ENCODE assay signal across 19 cellular contexts in genomic region chr1:203271962-203272632, GRCh38. TPM values are rescaled to one million over a fixed set of nuclear protein-coding genes. Genes with fewer than 3 reads are reported as not detected.
DNase-seq lines count a peak whose midpoint lies in the region; ATAC-seq and TF ChIP-seq lines count a peak whose summit lies in the region.
"Had no signal": no experiment of that assay in that cellular context is flagged by ENCODE, and none has a peak within 500 bp of the region (broad histone marks: within the 10 kb centered on the region; RNA-seq: fewer than 3 reads in every experiment).

No MANE protein-coding gene starts in this region.

- intact Hi-C loops in activated CD4-positive, alpha-beta memory T cell treated with anti-CD3 and anti-CD28 coated beads for 36 hours (cut with micrococcal nuclease), result no loop called here
- intact Hi-C loops in left colon (cut with DNase I, micrococcal nuclease), result loop anchor here (5.0 kb wide), 5 partner anchors 55 to 210 kb away; no protein-coding TSS in a partner anchor
- intact Hi-C loops in transverse colon (cut with DNase I; ENCODE audit: low total_unique reads), result loop anchor here (2.0 to 5.0 kb wide), 2 partner anchors 67 to 1560 kb away; no protein-coding TSS in a partner anchor

- H3K27me3 Mint-ChIP-seq in activated CD4-positive, alpha-beta memory T cell treated with anti-CD3 and anti-CD28 coated beads for 36 hours, result no peaks in the 10 kb centered on the region
- H3K27me3 Mint-ChIP-seq in activated CD4-positive, alpha-beta memory T cell treated with anti-CD3 and anti-CD28 coated beads, Interleukin-2, amount 10 ng/mL, durations not matched to agents 7 days and 5 days, result no peaks in the 10 kb centered on the region

- WGBS in transverse colon (ENCODE audit: low coverage in 1 of 2), 2 donors, result 50% methylated on average over 6 of the region's 6 CpGs; no CpG with 5 or more reads in 1 of the 2 donors

- POLR2A ChIA-PET in activated CD4-positive, alpha-beta memory T cell treated with anti-CD3 and anti-CD28 coated beads for 36 hours (lab: Charles Lee), result interaction anchor here (0.7 to 3.9 kb wide), 5 partner anchors 16 to 69 kb away, joined by 3 to 51 read pairs (median 4); no protein-coding TSS in a partner anchor
- POLR2A ChIA-PET in activated CD4-positive, alpha-beta memory T cell treated with anti-CD3 and anti-CD28 coated beads, Interleukin-2, amount 10 ng/mL, durations not matched to agents 7 days and 5 days (lab: Charles Lee), result interaction anchor here (0.6 to 30.4 kb wide), 7 partner anchors 17 to 335 kb away, joined by 3 to 646 read pairs (median 12); partner anchors contain the start of gene BTG2

- peaks cover 26 to 66% (median 38%) of the 10 kb centered on the region in 4 donors for H3K4me1 ChIP-seq in transverse colon

- H3K27ac Mint-ChIP-seq in activated CD4-positive, alpha-beta memory T cell treated with anti-CD3 and anti-CD28 coated beads for 36 hours, result peak overlapping the region; percentile 1
- H3K27ac Mint-ChIP-seq in activated CD4-positive, alpha-beta memory T cell treated with anti-CD3 and anti-CD28 coated beads, Interleukin-2, amount 10 ng/mL, durations not matched to agents 7 days and 5 days, result no peak overlapping the region

- DNase-seq in activated CD4-positive, alpha-beta memory T cell treated with anti-CD3 and anti-CD28 coated beads for 36 hours, result no peak
- no peak for DNase-seq in activated CD4-positive, alpha-beta memory T cell treated with anti-CD3 and anti-CD28 coated beads, Interleukin-2, amount 10 ng/mL, durations not matched to agents 7 days and 5 days
- DNase-seq in NCI-H82 (lab: John Stamatoyannopoulos, UW) (peak; percentile 95), left colon (peak; percentile 28 to 65), transverse colon (peak; percentile 55), islet precursor cell (no peak), NOMO-1 treated with dmso at 0.1 percent for 144 hours (lab: John Stamatoyannopoulos, UW; ENCODE audit: unreplicated experiment) (no peak)
- DNase-seq: activated CD4-positive, alpha-beta T cell treated with anti-CD3 and anti-CD28 coated beads, Interleukin-2, amount 50 U/mL, for 48 hours; foreskin keratinocyte; NCI-H1436; NCI-H345; right lobe of liver; stimulated activated CD4-positive, alpha-beta T cell treated with anti-CD3 and anti-CD28 coated beads, Interleukin-2, amount 100 ng/mL, for 48 hours had no signal

- no peaks in the 10 kb centered on the region for H3K9me3 ChIP-seq in transverse colon
- H3K9me3 ChIP-seq: A549, right lobe of liver, tibial artery had no signal

- no peaks in the 10 kb centered on the region for H3K36me3 ChIP-seq in transverse colon
- H3K36me3 ChIP-seq: right lobe of liver, tibial artery had no signal

- no peak overlapping the region for H3K27ac ChIP-seq in transverse colon
- H3K27ac ChIP-seq: A549, foreskin keratinocyte, right lobe of liver had no signal

- TF ChIP-seq EP300 in transverse colon (IDR thresholded peaks at IDR 0.05; ENCODE audit: low read depth), result no peak

- CTCF ChIA-PET in activated CD4-positive, alpha-beta memory T cell treated with anti-CD3 and anti-CD28 coated beads for 36 hours (lab: Charles Lee), result interaction anchor here (0.6 to 13.5 kb wide), 8 partner anchors 14 to 528 kb away, joined by 3 to 847 read pairs (median 112); no protein-coding TSS in a partner anchor
- CTCF ChIA-PET in activated CD4-positive, alpha-beta memory T cell treated with anti-CD3 and anti-CD28 coated beads, Interleukin-2, amount 10 ng/mL, durations not matched to agents 7 days and 5 days (lab: Charles Lee), result interaction anchor here (1.1 to 7.1 kb wide), 6 partner anchors 17 to 215 kb away, joined by 5 to 512 read pairs (median 161); partner anchors contain the start of gene BTG2

- in situ Hi-C loops in transverse colon (cut with MboI; ENCODE audit: low pct_ligation_motif_present in 1 of 4, low pct_unique_long_range_greater_than_20kb in 1 of 4, low sequenced_read_pairs in 3 of 4), result loop anchor here (5.0 to 25.0 kb wide), 4 partner anchors 60 to 213 kb away; no protein-coding TSS in a partner anchor

- H3K9me3 Mint-ChIP-seq in activated CD4-positive, alpha-beta memory T cell treated with anti-CD3 and anti-CD28 coated beads for 36 hours, result no peaks in the 10 kb centered on the region
- no peaks in the 10 kb centered on the region for H3K9me3 Mint-ChIP-seq in activated CD4-positive, alpha-beta memory T cell treated with anti-CD3 and anti-CD28 coated beads, Interleukin-2, amount 10 ng/mL, durations not matched to agents 7 days and 5 days
- H3K9me3 Mint-ChIP-seq: activated T-helper 1 cell treated with anti-CD3 and anti-CD28 coated beads, Interleukin-12 subunit alpha, Interleukin-12 subunit beta, Interleukin-2, Interleukin-4 antibody, amounts not matched to agents 30 ng/mL and 10 ng/mL and 1 ng/mL, durations not matched to agents 14 hours and 24 hours and 36 hours had no signal

- no peaks in the 10 kb centered on the region for H3K27me3 ChIP-seq in transverse colon
- H3K27me3 ChIP-seq: foreskin keratinocyte, right lobe of liver, tibial artery had no signal

- no peak overlapping the region for H3K4me3 ChIP-seq in transverse colon
- H3K4me3 ChIP-seq: A549, right lobe of liver had no signal

- no peak overlapping the region for H3K4me3 Mint-ChIP-seq in activated CD4-positive, alpha-beta memory T cell treated with anti-CD3 and anti-CD28 coated beads for 36 hours
- no peak overlapping the region for H3K4me3 Mint-ChIP-seq in activated CD4-positive, alpha-beta memory T cell treated with anti-CD3 and anti-CD28 coated beads, Interleukin-2, amount 10 ng/mL, durations not matched to agents 7 days and 5 days
- H3K4me3 Mint-ChIP-seq: activated T-helper 1 cell treated with anti-CD3 and anti-CD28 coated beads, Interleukin-12 subunit alpha, Interleukin-12 subunit beta, Interleukin-2, Interleukin-4 antibody, amounts not matched to agents 30 ng/mL and 10 ng/mL and 1 ng/mL, durations not matched to agents 14 hours and 24 hours and 36 hours had no signal

- TF ChIP-seq CTCF in transverse colon (IDR thresholded peaks at IDR 0.05), result no peak

- H3K36me3 Mint-ChIP-seq in activated CD4-positive, alpha-beta memory T cell treated with anti-CD3 and anti-CD28 coated beads for 36 hours, result no peaks in the 10 kb centered on the region
- H3K36me3 Mint-ChIP-seq in activated CD4-positive, alpha-beta memory T cell treated with anti-CD3 and anti-CD28 coated beads, Interleukin-2, amount 10 ng/mL, durations not matched to agents 7 days and 5 days (ENCODE audit: low read depth), result no peaks in the 10 kb centered on the region

- TF ChIP-seq POLR2A in transverse colon (IDR thresholded peaks at IDR 0.05), result no peak

- ATAC-seq in left colon (peak; percentile 8), GM19395 (IDR thresholded peaks at IDR 0.05; ENCODE audit: unreplicated experiment) (no peak)

- H3K4me1 Mint-ChIP-seq in activated CD4-positive, alpha-beta memory T cell treated with anti-CD3 and anti-CD28 coated beads for 36 hours (ENCODE audit: low read depth), result peaks cover 60% of the 10 kb centered on the region
- H3K4me1 Mint-ChIP-seq in activated CD4-positive, alpha-beta memory T cell treated with anti-CD3 and anti-CD28 coated beads, Interleukin-2, amount 10 ng/mL, durations not matched to agents 7 days and 5 days, result peaks cover 62% of the 10 kb centered on the region

RNA-seq across cellular contexts. Expression of gene BTG2, which starts 33.2 kb away (rescaled TPM):
- total RNA-seq in activated CD4-positive, alpha-beta memory T cell treated with anti-CD3 and anti-CD28 coated beads for 36 hours, result 100 to 1,000 TPM; 150 TPM
- total RNA-seq in activated CD4-positive, alpha-beta memory T cell treated with anti-CD3 and anti-CD28 coated beads, Interleukin-2, amount 10 ng/mL, durations not matched to agents 7 days and 5 days, result 100 to 1,000 TPM; 116 TPM
- 10 to 100 TPM; 70.5 to 76.9 TPM for total RNA-seq in left colon
- 100 to 1,000 TPM in 3 of 4 donors, 10 to 100 TPM in 1; 98.9 to 144 (median 142) TPM for total RNA-seq in transverse colon

RNA-seq across cellular contexts. Expression of gene CHIT1, which starts 42.6 kb away (rescaled TPM):
- total RNA-seq in activated CD4-positive, alpha-beta memory T cell treated with anti-CD3 and anti-CD28 coated beads for 36 hours, result under 1 TPM; 0.19 to 0.53 TPM
- total RNA-seq in activated CD4-positive, alpha-beta memory T cell treated with anti-CD3 and anti-CD28 coated beads, Interleukin-2, amount 10 ng/mL, durations not matched to agents 7 days and 5 days, result under 1 TPM; 0.15 to 0.55 TPM
- total RNA-seq in left colon, result under 1 TPM in 1 of 2 donors, not detected in 1; 0.40 TPM
- total RNA-seq in transverse colon, result under 1 TPM in 1 of 4 donors, not detected in 3; 0.79 TPM
- total RNA-seq: foreskin keratinocyte, G401, lung microvascular endothelial cell had no signal

Comparison
In these comparisons a context has a peak if more than half of its experiments do, and no peak if none do; other contexts are left out.
1. DNase-seq: peak in NCI-H82 (single experiment), left colon (2 of 2) and transverse colon (single experiment); none in activated CD4-positive, alpha-beta memory T cell treated with anti-CD3 and anti-CD28 coated beads for 36 hours (single experiment), activated CD4-positive, alpha-beta memory T cell treated with anti-CD3 and anti-CD28 coated beads, Interleukin-2, amount 10 ng/mL, durations not matched to agents 7 days and 5 days (single experiment), islet precursor cell (single experiment) and NOMO-1 treated with dmso at 0.1 percent for 144 hours (single experiment).